In the genomic region with DNA sequence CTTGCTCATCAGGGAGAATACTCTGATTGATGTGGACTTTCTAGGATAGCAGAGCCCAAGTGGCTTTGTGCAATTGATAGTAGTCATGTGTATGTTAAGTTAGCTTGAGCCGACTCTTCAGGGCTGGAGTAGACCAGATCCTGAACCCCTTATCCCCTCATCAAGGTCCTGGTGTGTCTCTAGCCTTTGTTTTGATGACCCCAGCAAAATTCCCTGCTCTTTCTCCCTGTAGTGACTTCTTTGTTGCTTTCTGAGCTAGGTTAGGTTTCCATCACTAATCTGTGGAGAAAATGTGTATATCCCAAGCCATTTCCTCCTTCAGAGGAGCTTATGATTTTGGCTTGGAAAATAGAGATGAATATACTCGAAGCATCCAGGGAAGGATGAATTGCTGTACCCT, we compare ENCODE assay signal across 14 cellular contexts. TPM values are rescaled to one million over a fixed set of nuclear protein-coding genes. Genes with fewer than 3 reads are reported as not detected.
DNase-seq lines count a peak whose midpoint lies in the region; ATAC-seq and TF ChIP-seq lines count a peak whose summit lies in the region.
"Had no signal": no experiment of that assay in that cellular context is flagged by ENCODE, and none has a peak within 500 bp of the region (broad histone marks: within the 10 kb centered on the region; RNA-seq: fewer than 3 reads in every experiment).

No MANE protein-coding gene starts in this region.

- no peak overlapping the region for H3K4me3 Mint-ChIP-seq in H9
- H3K4me3 Mint-ChIP-seq in mesothelial cell of epicardium = no peak overlapping the region
- H3K4me3 Mint-ChIP-seq: IgD-negative memory B cell had no signal

- no peak overlapping the region for H4K5ac ChIP-seq in H9 (ENCODE audit: insufficient read length, low read depth, low read length)

- no peak overlapping the region for H3K14ac ChIP-seq in H9 (ENCODE audit: insufficient read depth, low read length)

- no peak overlapping the region for H2AFZ ChIP-seq in H9 (ENCODE audit: low read length)

- H3K27me3 ChIP-seq in H9 (ENCODE audit: insufficient read depth, low read length) = no peaks in the 10 kb centered on the region

- no peak overlapping the region for H2BK12ac ChIP-seq in H9 (ENCODE audit: insufficient read length, low read depth, low read length)

- H3K9me3 ChIP-seq in H9 (ENCODE audit: control insufficient read depth, low read depth, low read length) = no peaks in the 10 kb centered on the region

- H3K23ac ChIP-seq in H9 (ENCODE audit: insufficient read length, low read depth, low read length) = no peak overlapping the region

- H3K18ac ChIP-seq in H9 (ENCODE audit: insufficient read length, low read depth, low read length) = no peak overlapping the region

- peaks cover 59 to 68% of the 10 kb centered on the region in 2 experiments for H3K4me1 Mint-ChIP-seq in H9
- H3K4me1 Mint-ChIP-seq in mesothelial cell of epicardium = peaks cover 19% of the 10 kb centered on the region

- H4K20me1 ChIP-seq in H9 (ENCODE audit: control insufficient read depth, insufficient read depth, insufficient read length) = no peaks in the 10 kb centered on the region

- H2BK20ac ChIP-seq in H9 (ENCODE audit: low read depth, low read length, poor library complexity, severe bottlenecking) = no peak overlapping the region

- no CpG with 5 or more reads among the region's 2 CpGs for WGBS in H9 (ENCODE audit: extremely low coverage, insufficient read length, low lambda C conversion rate)

- H3K79me2 ChIP-seq in H9 (ENCODE audit: insufficient read depth, low read length) = no peaks in the 10 kb centered on the region; the same call in 1 of the 2 replicates

- no peak overlapping the region for H2AK5ac ChIP-seq in H9 (ENCODE audit: insufficient read length, low read length)

- H3K56ac ChIP-seq in H9 (ENCODE audit: insufficient read length, low read depth, low read length) = no peak overlapping the region

- H3K4me2 ChIP-seq in H9 (ENCODE audit: insufficient read depth, insufficient read length, low read length) = no peak overlapping the region

- peaks cover 14% of the 10 kb centered on the region; the same call in 1 of the 2 replicates for H3K4me1 ChIP-seq in H9 (ENCODE audit: insufficient read depth, low read length)

- no peak overlapping the region for H3K4ac ChIP-seq in H9 (ENCODE audit: low read depth, low read length)

- no peak overlapping the region for H4K8ac ChIP-seq in H9 (replicated peaks; ENCODE audit: insufficient read length, low read depth, low read length)

- H3K27ac Mint-ChIP-seq in H9 (peak overlapping the region; percentile 34 to 83 (median 52); a peak in 5 of 7 replicates), mesothelial cell of epicardium (peak overlapping the region; percentile 33)
- H3K27ac Mint-ChIP-seq: IgD-negative memory B cell had no signal

- no peak overlapping the region for H3K27ac ChIP-seq in H9 (ENCODE audit: insufficient read length, low read depth, low read length)
- H3K27ac ChIP-seq in cingulate gyrus (ENCODE audit: low read depth, low read length) = peak overlapping the region; percentile 41
- H3K27ac ChIP-seq in temporal lobe (ENCODE audit: low read depth, low read length) = peak overlapping the region; percentile 74

- no peaks in the 10 kb centered on the region for H3K79me1 ChIP-seq in H9 (ENCODE audit: insufficient read depth, low read depth, low read length, poor library complexity, severe bottlenecking)

- TF ChIP-seq CTCF in H9 (conservative IDR thresholded peaks at IDR 0.05) = no peak
- TF ChIP-seq CTCF in mesothelial cell of epicardium (IDR thresholded peaks at IDR 0.05; ENCODE audit: unreplicated experiment) = no peak

- H3K9me3 Mint-ChIP-seq in H9 = no peaks in the 10 kb centered on the region; a peak in 1 of 5 replicates
- no peaks in the 10 kb centered on the region for H3K9me3 Mint-ChIP-seq in mesothelial cell of epicardium
- H3K9me3 Mint-ChIP-seq: IgD-negative memory B cell had no signal

- DNase-seq in H9 (no peak), mesothelial cell of epicardium (ENCODE audit: low spot score in 2 of 2, unreplicated experiment in 2 of 2) (no peak), left cardiac atrium (no peak), NCI-H446 (lab: John Stamatoyannopoulos, UW) (no peak)
- DNase-seq: DMS79 treated with DMSO at 0.1 percent for 48 hours; NCI-H1417; NCI-H1930; NCI-H446 treated with DMSO at 0.1 percent for 48 hours; NK-92 treated with Interleukin-12 subunit alpha and Interleukin-12 subunit beta, amount 100 ng/mL, for 24 hours; SHP77 treated with DMSO at 0.1 percent for 48 hours had no signal

- no peak overlapping the region for H2BK120ac ChIP-seq in H9 (ENCODE audit: low read depth, low read length, poor library complexity, severe bottlenecking)

- ATAC-seq in HG03354 (IDR thresholded peaks at IDR 0.05; ENCODE audit: poor library complexity, severe bottlenecking, unreplicated experiment) (no peak), left cardiac atrium (no peak)

- intact Hi-C loops in left cardiac atrium (cut with DNase I) = no loop called here

- H3K36me3 Mint-ChIP-seq in H9 (ENCODE audit: insufficient read depth in 1 of 3, low read depth in 3 of 3) = 0 out of 7 replicates have a peak, but pooled peaks cover 0 to 1% (median 0%) of the 10 kb centered on the region in 3 experiments
- no peaks in the 10 kb centered on the region for H3K36me3 Mint-ChIP-seq in mesothelial cell of epicardium

- H2BK15ac ChIP-seq in H9 (ENCODE audit: low read depth, low read length) = no peak overlapping the region

- H3K27me3 Mint-ChIP-seq in H9 (ENCODE audit: low read depth) (no peaks in the 10 kb centered on the region), mesothelial cell of epicardium (ENCODE audit: low read depth) (no peaks in the 10 kb centered on the region)
- H3K27me3 Mint-ChIP-seq: IgD-negative memory B cell had no signal

- H3K9ac ChIP-seq in H9 (ENCODE audit: extremely low read depth, insufficient read length, low read length) = no peak overlapping the region

- H3T11ph ChIP-seq in H9 (ENCODE audit: low read length) = no peak overlapping the region

- H3K23me2 ChIP-seq in H9 (ENCODE audit: insufficient read length, low read depth, low read length, poor library complexity, severe bottlenecking) = no peaks in the 10 kb centered on the region

- no peak overlapping the region for H4K91ac ChIP-seq in H9 (ENCODE audit: insufficient read length, low read depth, low read length)

- no peak overlapping the region for H2BK5ac ChIP-seq in H9 (ENCODE audit: insufficient read length, low read length)

RNA-seq across cellular contexts. Expression of a gene that starts 55.7 kb away (rescaled TPM):
- total RNA-seq in H9 (2021) (43.5 and 44.9 TPM in 2 replicates), mesothelial cell of epicardium (64.0 to 69.4 TPM (median 64.5 TPM) in 3 replicates), temporal lobe (17.7 TPM), left cardiac atrium (10 to 100 TPM; 15.5 to 23.8 TPM)
